8 cellular contexts compared by ENCODE assay signal in genomic region chr1:43565600-43566360, GRCh38. TPM values are rescaled to one million over a fixed set of nuclear protein-coding genes. Genes with fewer than 3 reads are reported as not detected.
DNase-seq lines count a peak whose midpoint lies in the region; ATAC-seq and TF ChIP-seq lines count a peak whose summit lies in the region.

No MANE protein-coding gene starts in this region.

- no peaks in the 10 kb centered on the region for H3K9me3 ChIP-seq in BLaER1
- no peaks in the 10 kb centered on the region for H3K9me3 ChIP-seq in transverse colon

- in situ Hi-C loops in transverse colon (cut with MboI; ENCODE audit: low pct_ligation_motif_present in 1 of 4, low pct_unique_long_range_greater_than_20kb in 1 of 4, low sequenced_read_pairs in 3 of 4): no loop called here

- no peak overlapping the region for H3K27ac Mint-ChIP-seq in nephron progenitor cell

- H3K9me3 Mint-ChIP-seq in activated T-cell treated with anti-CD3 and anti-CD28 coated beads, Interleukin-2, amount 50 U/mL, for 4 hours: no peaks in the 10 kb centered on the region
- no peaks in the 10 kb centered on the region for H3K9me3 Mint-ChIP-seq in nephron progenitor cell

- TF ChIP-seq CTCF in NB4 (IDR thresholded peaks at IDR 0.05; ENCODE audit: low read depth, low read length): no peak
- no peak for TF ChIP-seq CTCF in nephron progenitor cell (IDR thresholded peaks at IDR 0.05)
- TF ChIP-seq CTCF in transverse colon (IDR thresholded peaks at IDR 0.05): no peak

- 54% methylated on average over 47 of the region's 62 CpGs; no CpG with 5 or more reads in 1 of the 2 donors for WGBS in transverse colon (ENCODE audit: low coverage in 1 of 2), 2 donors

- H3K4me2 ChIP-seq in BLaER1: peak overlapping the region; percentile 92

- H3K36me3 ChIP-seq in BLaER1 (peaks cover 33% of the 10 kb centered on the region), transverse colon (no peaks in the 10 kb centered on the region)

- H3K27ac ChIP-seq in BLaER1 (0 out of 2 replicates have a peak overlapping the region, but pooled peaks have one; percentile 30), transverse colon (peak overlapping the region in 3 of 4 donors; percentile 5 to 51 (median 21))

- no peak for TF ChIP-seq POLR2A in NB4 (IDR thresholded peaks at IDR 0.05; ENCODE audit: extremely low read depth, insufficient read length)
- TF ChIP-seq POLR2A in transverse colon (IDR thresholded peaks at IDR 0.05): no peak

- H3K27me3 ChIP-seq in BLaER1: no peaks in the 10 kb centered on the region
- H3K27me3 ChIP-seq in transverse colon: no peaks in the 10 kb centered on the region

- H3K9ac ChIP-seq in BLaER1: peak overlapping the region; percentile 68

- no peaks in the 10 kb centered on the region for H3K36me3 Mint-ChIP-seq in activated T-cell treated with anti-CD3 and anti-CD28 coated beads, Interleukin-2, amount 50 U/mL, for 4 hours (ENCODE audit: insufficient read depth)
- peaks cover 5% of the 10 kb centered on the region for H3K36me3 Mint-ChIP-seq in nephron progenitor cell (ENCODE audit: low read depth)

- intact Hi-C loops in transverse colon (cut with DNase I; ENCODE audit: low total_unique reads): no loop called here

- peaks cover 4% of the 10 kb centered on the region for H3K4me1 Mint-ChIP-seq in activated T-cell treated with anti-CD3 and anti-CD28 coated beads, Interleukin-2, amount 50 U/mL, for 4 hours (ENCODE audit: low read depth)
- peaks cover 80% of the 10 kb centered on the region for H3K4me1 Mint-ChIP-seq in nephron progenitor cell

- peak; percentile 76 to 77 for ATAC-seq in activated T-cell treated with anti-CD3 and anti-CD28 coated beads, Interleukin-2, amount 50 U/mL, for 4 hours

- peaks cover 4% of the 10 kb centered on the region for H3K27me3 Mint-ChIP-seq in activated T-cell treated with anti-CD3 and anti-CD28 coated beads, Interleukin-2, amount 50 U/mL, for 4 hours (ENCODE audit: low read depth)
- H3K27me3 Mint-ChIP-seq in nephron progenitor cell (ENCODE audit: low read depth, poor library complexity): peaks cover 3% of the 10 kb centered on the region

- TF ChIP-seq EP300 in transverse colon (IDR thresholded peaks at IDR 0.05; ENCODE audit: low read depth): no peak

- DNase-seq in NB4 (ENCODE audit: low read depth) (peak; percentile 45), fibroblast of peridontal ligament (ENCODE audit: extremely low read depth) (peak; percentile 30), nephron progenitor cell (peak; percentile 84), transverse colon (peak; percentile 41), NAMALWA (ENCODE audit: low spot score) (no peak), T1000 (lab: John Stamatoyannopoulos, UW) (no peak)
- DNase-seq in activated T-cell treated with anti-CD3 and anti-CD28 coated beads, Interleukin-2, amount 50 U/mL, for 4 hours: no peak

- H4K20me1 ChIP-seq in BLaER1: no peaks in the 10 kb centered on the region

- H3K4me3 Mint-ChIP-seq in activated T-cell treated with anti-CD3 and anti-CD28 coated beads, Interleukin-2, amount 50 U/mL, for 4 hours: peak overlapping the region; percentile 63
- peak overlapping the region; percentile 66 for H3K4me3 Mint-ChIP-seq in nephron progenitor cell

- H3K4me3 ChIP-seq in BLaER1: peak overlapping the region; percentile 63
- no peak overlapping the region for H3K4me3 ChIP-seq in NB4 (ENCODE audit: low read depth, low read length)
- H3K4me3 ChIP-seq in transverse colon: peak overlapping the region; percentile 22 to 50 (median 31)

- H3K4me1 ChIP-seq in BLaER1 (peaks cover 58% of the 10 kb centered on the region), transverse colon (peaks cover 0 to 25% (median 13%) of the 10 kb centered on the region in 4 donors)

RNA-seq across cellular contexts. Expression of gene PTPRF, which starts 35.1 kb away (rescaled TPM):
- total RNA-seq in activated T-cell treated with anti-CD3 and anti-CD28 coated beads, Interleukin-2, amount 50 U/mL, for 4 hours: under 1 TPM; 0.86 to 0.95 (median 0.92) TPM
- total RNA-seq in transverse colon: 100 to 1,000 TPM; 278 to 549 (median 404) TPM

Comparison
In these comparisons a context has a peak if more than half of its experiments do, and no peak if none do; other contexts are left out.
1. DNase-seq: peak in NB4 (single experiment), fibroblast of peridontal ligament (single experiment), nephron progenitor cell (single experiment) and transverse colon (single experiment); none in activated T-cell treated with anti-CD3 and anti-CD28 coated beads, Interleukin-2, amount 50 U/mL, for 4 hours (single experiment), NAMALWA (single experiment) and T1000 (single experiment).
2. RNA of gene PTPRF, which starts 35.1 kb away (total RNA-seq): 278 to 549 TPM in transverse colon; 0.86 to 0.95 TPM in activated T-cell treated with anti-CD3 and anti-CD28 coated beads, Interleukin-2, amount 50 U/mL, for 4 hours; every median in the first group is over 100 times any median in the second.